27 cellular contexts compared by ENCODE assay signal in the genomic region with DNA sequence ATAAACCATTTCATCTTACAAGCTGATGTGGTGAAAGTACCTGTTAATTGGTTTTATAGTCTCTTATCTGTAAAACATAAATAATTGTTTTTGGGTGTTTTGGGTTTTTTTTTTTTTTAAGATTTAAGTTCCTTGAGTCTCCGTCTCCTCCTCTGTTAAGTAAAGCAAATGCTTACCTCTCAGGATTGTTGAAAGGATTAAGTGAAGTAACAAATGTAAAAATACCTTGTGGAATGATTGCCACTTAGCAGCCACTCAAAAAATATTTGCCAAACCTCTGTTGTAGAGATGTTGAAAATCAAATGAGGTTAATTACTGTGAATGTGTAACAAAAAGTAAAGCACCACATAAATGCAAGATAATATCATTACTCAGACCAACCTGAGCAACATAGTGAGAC. TPM values are rescaled to one million over a fixed set of nuclear protein-coding genes. Genes with fewer than 3 reads are reported as not detected.
DNase-seq lines count a peak whose midpoint lies in the region; ATAC-seq and TF ChIP-seq lines count a peak whose summit lies in the region.
"Had no signal": no experiment of that assay in that cellular context is flagged by ENCODE, and none has a peak within 500 bp of the region (broad histone marks: within the 10 kb centered on the region; RNA-seq: fewer than 3 reads in every experiment).

No MANE protein-coding gene starts in this region.

- intact Hi-C loops in left lung (cut with DNase I), result no loop called here

- ATAC-seq in T-helper 17 cell, result no peak
- ATAC-seq in left lung, result peak; percentile 61
- ATAC-seq: GM12878, K562 had no signal

- H3K4me3 ChIP-seq in left lung (no peak overlapping the region), tibial nerve (no peak overlapping the region)
- H3K4me3 ChIP-seq: BLaER1, GM12878, GM23248, K562, PC-9, SJSA1 had no signal

- 94 to 98% methylated on average over 1 of the region's 1 CpG for WGBS in tibial nerve, 2 donors

- H3K36me3 ChIP-seq in left lung, result peaks cover 0 to 74% of the 10 kb centered on the region in 2 donors
- peaks cover 0 to 53% (median 0%) of the 10 kb centered on the region in 3 donors for H3K36me3 ChIP-seq in tibial nerve

- TF ChIP-seq EP300 in tibial nerve (IDR thresholded peaks at IDR 0.05), result no peak

- H3K9me3 ChIP-seq in T-helper 17 cell (ENCODE audit: control insufficient read depth, low read length, poor library complexity, severe bottlenecking), result no peaks in the 10 kb centered on the region
- no peaks in the 10 kb centered on the region for H3K9me3 ChIP-seq in left lung
- H3K9me3 ChIP-seq in tibial nerve, result no peaks in the 10 kb centered on the region
- H3K9me3 ChIP-seq: Caco-2, SJSA1 had no signal

- peaks cover 20 to 57% of the 10 kb centered on the region in 2 donors for H3K4me1 ChIP-seq in left lung
- H3K4me1 ChIP-seq in tibial nerve, result peaks cover 5 to 96% (median 38%) of the 10 kb centered on the region in 4 donors
- H3K4me1 ChIP-seq: BLaER1, Caco-2 had no signal

- DNase-seq in activated naive CD4-positive, alpha-beta T cell (lab: John Stamatoyannopoulos, UW), result no peak
- DNase-seq in T-helper 17 cell (no peak), left lung (no peak), tibial nerve (ENCODE audit: low spot score in 2 of 2) (no peak), NCI-H128 (lab: John Stamatoyannopoulos, UW; ENCODE audit: unreplicated experiment) (no peak), NCI-H774 (lab: John Stamatoyannopoulos, UW) (no peak), hepatic stellate cell (ENCODE audit: low spot score) (no peak)
- DNase-seq: Caco-2; CD4-positive, alpha-beta T cell; EL; GDM1; GM23248; H7; Kasumi-1; NCI-H1092 treated with DMSO at 0.1 percent for 48 hours; NCI-H1436 treated with DMSO at 0.1 percent for 48 hours; NCI-H187 treated with DMSO at 0.1 percent for 48 hours; NCI-H446 treated with DMSO at 0.1 percent for 48 hours; NCI-H526; Right ventricle myocardium superior; RPMI8226 had no signal

- no peak overlapping the region for H3K4me3 Mint-ChIP-seq in activated naive CD4-positive, alpha-beta T cell treated with anti-CD3 and anti-CD28 coated beads, Interleukin-2, amount 50 U/mL, for 24 hours
- H3K4me3 Mint-ChIP-seq in T-helper 17 cell, result no peak overlapping the region
- H3K4me3 Mint-ChIP-seq: CD4-positive, alpha-beta T cell had no signal

- H3K27ac Mint-ChIP-seq in activated naive CD4-positive, alpha-beta T cell treated with anti-CD3 and anti-CD28 coated beads, Interleukin-2, amount 50 U/mL, for 24 hours, result peak overlapping the region; percentile 61
- H3K27ac Mint-ChIP-seq in T-helper 17 cell, result peak overlapping the region; percentile 76
- H3K27ac Mint-ChIP-seq: CD4-positive, alpha-beta T cell had no signal

- no peak for TF ChIP-seq CTCF in left lung (IDR thresholded peaks at IDR 0.05)
- no peak for TF ChIP-seq CTCF in tibial nerve (IDR thresholded peaks at IDR 0.05)

- no peaks in the 10 kb centered on the region for H3K9me3 Mint-ChIP-seq in activated naive CD4-positive, alpha-beta T cell treated with anti-CD3 and anti-CD28 coated beads, Interleukin-2, amount 50 U/mL, for 24 hours
- H3K9me3 Mint-ChIP-seq: CD4-positive, alpha-beta T cell had no signal

- H3K36me3 Mint-ChIP-seq in activated naive CD4-positive, alpha-beta T cell treated with anti-CD3 and anti-CD28 coated beads, Interleukin-2, amount 50 U/mL, for 24 hours, result no peaks in the 10 kb centered on the region
- no peaks in the 10 kb centered on the region for H3K36me3 Mint-ChIP-seq in T-helper 17 cell (ENCODE audit: low read depth)

- no peak for TF ChIP-seq POLR2A in tibial nerve (IDR thresholded peaks at IDR 0.05)

- H3K27me3 ChIP-seq in left lung (no peaks in the 10 kb centered on the region), tibial nerve (no peaks in the 10 kb centered on the region)
- H3K27me3 ChIP-seq: BLaER1, SJSA1 had no signal

- H3K27me3 Mint-ChIP-seq in activated naive CD4-positive, alpha-beta T cell treated with anti-CD3 and anti-CD28 coated beads, Interleukin-2, amount 50 U/mL, for 24 hours, result no peaks in the 10 kb centered on the region
- H3K27me3 Mint-ChIP-seq in T-helper 17 cell, result no peaks in the 10 kb centered on the region
- H3K27me3 Mint-ChIP-seq: CD4-positive, alpha-beta T cell had no signal

- H3K4me1 Mint-ChIP-seq in activated naive CD4-positive, alpha-beta T cell treated with anti-CD3 and anti-CD28 coated beads, Interleukin-2, amount 50 U/mL, for 24 hours, result peaks cover 20% of the 10 kb centered on the region
- peaks cover 9% of the 10 kb centered on the region for H3K4me1 Mint-ChIP-seq in T-helper 17 cell

- H3K27ac ChIP-seq in left lung, result peak overlapping the region; percentile 30 to 36
- H3K27ac ChIP-seq in tibial nerve, result peak overlapping the region; percentile 11 to 88 (median 68)
- H3K27ac ChIP-seq: BLaER1, GM23248, PC-9, SJSA1 had no signal

RNA-seq across cellular contexts. Expression of a gene that starts 19.2 kb away (rescaled TPM):
- total RNA-seq in T-helper 17 cell (100 to 1,000 TPM; 451 to 473 TPM), left lung (10 to 100 TPM; 19.1 to 30.7 TPM), tibial nerve (10 to 100 TPM in 3 of 4 donors, 1 to 10 TPM in 1; 7.5 to 40.2 (median 25.2) TPM)

RNA-seq across cellular contexts. Expression of a gene that starts 58.5 kb away (rescaled TPM):
- total RNA-seq in T-helper 17 cell (10 to 100 TPM; 74.1 to 85.0 TPM), left lung (10 to 100 TPM; 44.2 to 58.3 TPM), tibial nerve (100 to 1,000 TPM in 1 of 4 donors, 10 to 100 TPM in 3; 62.8 to 107 (median 71.7) TPM)

Comparison
In these comparisons a context has a peak if more than half of its experiments do, and no peak if none do; other contexts are left out.
1. RNA of a gene that starts 19.2 kb away (total RNA-seq): 451 to 473 TPM in T-helper 17 cell; 19.1 to 30.7 TPM in left lung and 7.5 to 40.2 TPM in tibial nerve; every median in the first group is over 10 times any median in the second.